ENCODE assay signal across 1 cellular context in genomic region chr22:23086787-23087186, GRCh38.
TF ChIP-seq lines count a peak whose summit lies in the region.

No MANE protein-coding gene starts in this region.

TF ChIP-seq in H1, 55 proteins besides CTCF, POLR2A, EP300 and RAD21:
- TF ChIP-seq USF2 (IDR thresholded peaks at IDR 0.05; ENCODE audit: low read length) (no peak), SRF (IDR thresholded peaks at IDR 0.05; ENCODE audit: low read depth, low read length) (no peak), EGR1 (IDR thresholded peaks at IDR 0.05; ENCODE audit: borderline replicate concordance, low read depth, low read length) (no peak), EZH2 (IDR thresholded peaks at IDR 0.05; ENCODE audit: low read depth, low read length, severe bottlenecking) (no peak), CREB1 (IDR thresholded peaks at IDR 0.05) (no peak), CHD2 (IDR thresholded peaks at IDR 0.05; ENCODE audit: low read length) (no peak), TCF12 (IDR thresholded peaks at IDR 0.05; ENCODE audit: low read depth, low read length) (no peak), NANOG (IDR thresholded peaks at IDR 0.05; ENCODE audit: insufficient read depth, low read depth, low read length, poor library complexity, severe bottlenecking) (no peak), GTF2F1 (IDR thresholded peaks at IDR 0.05; ENCODE audit: borderline replicate concordance, low read depth, low read length) (no peak), MAX (IDR thresholded peaks at IDR 0.05) (no peak), TBP (IDR thresholded peaks at IDR 0.05; ENCODE audit: low read depth, low read length) (no peak), SUZ12 (IDR thresholded peaks at IDR 0.05; ENCODE audit: low read length) (no peak), FOSL1 (IDR thresholded peaks at IDR 0.05; ENCODE audit: insufficient read depth, low read depth, low read length) (no peak), RBBP5 (IDR thresholded peaks at IDR 0.05; ENCODE audit: borderline replicate concordance, low read depth, low read length) (no peak), YY1 (IDR thresholded peaks at IDR 0.05; ENCODE audit: low read depth, low read length) (no peak), SIRT6 (IDR thresholded peaks at IDR 0.05; ENCODE audit: low read length) (no peak), JUND (IDR thresholded peaks at IDR 0.05; ENCODE audit: low read length) (no peak), TAF1 (IDR thresholded peaks at IDR 0.05; ENCODE audit: low read depth, low read length) (no peak)
